Comparison of ENCODE assay signal across 9 cellular contexts in genomic region chr11:13776134-13776815, GRCh38.
A peak's percentile ranks its signal among the peaks of the same experiment; 100 is the strongest.
DNase-seq lines count a peak whose midpoint lies in the region; ATAC-seq and TF ChIP-seq lines count a peak whose summit lies in the region.
"Had no signal": no experiment of that assay in that cellular context is flagged by ENCODE, and none has a peak within 500 bp of the region (broad histone marks: within the 10 kb centered on the region; RNA-seq: fewer than 3 reads in every experiment).

No MANE protein-coding gene starts in this region.

- H3K4me1 ChIP-seq in PC-9 (replicated peaks; ENCODE audit: insufficient read depth), result no peaks in the 10 kb centered on the region

- H3K36me3 ChIP-seq in PC-9 (ENCODE audit: low read depth), result no peaks in the 10 kb centered on the region

- no peaks in the 10 kb centered on the region for H3K4me1 Mint-ChIP-seq in activated naive CD4-positive, alpha-beta T cell treated with anti-CD3 and anti-CD28 coated beads for 36 hours (ENCODE audit: low read depth)
- H3K4me1 Mint-ChIP-seq in stimulated activated effector memory CD8-positive, alpha-beta T cell treated with anti-CD3 and anti-CD28 coated beads, Interleukin-12 subunit alpha, Interleukin-12 subunit beta, amount 100 ng/mL, for 72 hours, result no peaks in the 10 kb centered on the region
- H3K4me1 Mint-ChIP-seq: natural killer cell had no signal

- peak; percentile 68 for DNase-seq in activated naive CD4-positive, alpha-beta T cell treated with anti-CD3 and anti-CD28 coated beads for 36 hours
- no peak for DNase-seq in activated naive CD4-positive, alpha-beta T cell treated with anti-CD3 and anti-CD28 coated beads, Interleukin-2, amount 50 U/mL, for 16 hours
- DNase-seq in PC-9, result peak in 1 of 2 experiments; percentile 21
- DNase-seq in choroid plexus epithelial cell (ENCODE audit: low read depth), result no peak
- no peak for DNase-seq in stimulated activated effector memory CD8-positive, alpha-beta T cell treated with anti-CD3 and anti-CD28 coated beads, Interleukin-12 subunit alpha, Interleukin-12 subunit beta, amount 100 ng/mL, for 72 hours (ENCODE audit: low spot score in 2 of 2)
- DNase-seq in GM13976 (ENCODE audit: low spot score), result no peak
- no peak for DNase-seq in globus pallidus (ENCODE audit: low spot score)
- DNase-seq: natural killer cell had no signal

- in situ Hi-C loops in GM13976 (cut with MboI; ENCODE audit: low sequenced_read_pairs, unreplicated experiment), result loop anchor here (10.0 kb wide), 1 partner anchor 469 kb away; no protein-coding TSS in a partner anchor

- H3K27ac ChIP-seq in PC-9, result no peak overlapping the region

- H3K4me3 Mint-ChIP-seq in activated naive CD4-positive, alpha-beta T cell treated with anti-CD3 and anti-CD28 coated beads for 36 hours, result no peak overlapping the region
- H3K4me3 Mint-ChIP-seq in stimulated activated effector memory CD8-positive, alpha-beta T cell treated with anti-CD3 and anti-CD28 coated beads, Interleukin-12 subunit alpha, Interleukin-12 subunit beta, amount 100 ng/mL, for 72 hours, result no peak overlapping the region
- H3K4me3 Mint-ChIP-seq: natural killer cell had no signal

- intact Hi-C loops in activated naive CD4-positive, alpha-beta T cell treated with anti-CD3 and anti-CD28 coated beads for 36 hours (cut with micrococcal nuclease), result loop anchor here (1.0 to 10.0 kb wide), 5 partner anchors 180 to 1129 kb away; no protein-coding TSS in a partner anchor
- intact Hi-C loops in PC-9 (cut with micrococcal nuclease; ENCODE audit: unreplicated experiment), result loop anchor here (1.0 kb wide), 4 partner anchors 97 to 473 kb away; no protein-coding TSS in a partner anchor

- H3K4me3 ChIP-seq in PC-9 (no peak overlapping the region), choroid plexus epithelial cell (ENCODE audit: low read depth, low read length) (no peak overlapping the region)

- no peaks in the 10 kb centered on the region for H3K9me3 ChIP-seq in PC-9 (ENCODE audit: insufficient read depth, low read depth)

- POLR2A ChIA-PET in PC-9 (lab: Charles Lee; ENCODE audit: unreplicated experiment), result no interaction called here

- no peak overlapping the region for H2AFZ ChIP-seq in PC-9

- H3K27me3 Mint-ChIP-seq in activated naive CD4-positive, alpha-beta T cell treated with anti-CD3 and anti-CD28 coated beads for 36 hours (ENCODE audit: low read depth), result no peaks in the 10 kb centered on the region

- CTCF ChIA-PET in activated naive CD4-positive, alpha-beta T cell treated with anti-CD3 and anti-CD28 coated beads for 36 hours (lab: Charles Lee), result interaction anchor here (0.8 to 2.0 kb wide), 7 partner anchors 9 to 481 kb away, joined by 3 to 5 read pairs (median 3); no protein-coding TSS in a partner anchor
- CTCF ChIA-PET in PC-9 (lab: Charles Lee), result interaction anchor here (0.5 kb wide), 1 partner anchor 32 kb away, joined by 12 read pairs; no protein-coding TSS in a partner anchor

- H3K4me2 ChIP-seq in PC-9, result no peak overlapping the region

- H3K79me2 ChIP-seq in PC-9 (ENCODE audit: low read depth), result no peaks in the 10 kb centered on the region

- H3K27ac Mint-ChIP-seq in activated naive CD4-positive, alpha-beta T cell treated with anti-CD3 and anti-CD28 coated beads for 36 hours, result no peak overlapping the region
- H3K27ac Mint-ChIP-seq in stimulated activated effector memory CD8-positive, alpha-beta T cell treated with anti-CD3 and anti-CD28 coated beads, Interleukin-12 subunit alpha, Interleukin-12 subunit beta, amount 100 ng/mL, for 72 hours, result no peak overlapping the region
- H3K27ac Mint-ChIP-seq: natural killer cell had no signal

- H4K20me1 ChIP-seq in PC-9 (ENCODE audit: insufficient read depth), result no peaks in the 10 kb centered on the region

- H3K36me3 Mint-ChIP-seq in activated naive CD4-positive, alpha-beta T cell treated with anti-CD3 and anti-CD28 coated beads for 36 hours (ENCODE audit: low read depth), result no peaks in the 10 kb centered on the region
- no peaks in the 10 kb centered on the region for H3K36me3 Mint-ChIP-seq in stimulated activated effector memory CD8-positive, alpha-beta T cell treated with anti-CD3 and anti-CD28 coated beads, Interleukin-12 subunit alpha, Interleukin-12 subunit beta, amount 100 ng/mL, for 72 hours
- H3K36me3 Mint-ChIP-seq: natural killer cell had no signal

- no peaks in the 10 kb centered on the region for H3F3A ChIP-seq in PC-9 (ENCODE audit: insufficient read depth, low read depth)

- no peaks in the 10 kb centered on the region for H3K27me3 ChIP-seq in PC-9 (ENCODE audit: insufficient read depth, low read depth)

- H3K9me2 ChIP-seq in PC-9 (ENCODE audit: insufficient read depth), result no peaks in the 10 kb centered on the region

- TF ChIP-seq CTCF in PC-9 (conservative IDR thresholded peaks at IDR 0.05) (peak; percentile 49), choroid plexus epithelial cell (conservative IDR thresholded peaks at IDR 0.05; ENCODE audit: low read depth, low read length) (peak; percentile 14), GM13976 (IDR thresholded peaks at IDR 0.05; ENCODE audit: borderline replicate concordance, control extremely low read depth, extremely low read depth, insufficient read depth, missing control alignments) (no peak)

- peak; percentile 34 for ATAC-seq in stimulated activated effector memory CD8-positive, alpha-beta T cell treated with anti-CD3 and anti-CD28 coated beads, Interleukin-12 subunit alpha, Interleukin-12 subunit beta, amount 100 ng/mL, for 72 hours
- no peak for ATAC-seq in activated CD4-positive, CD25-positive, alpha-beta regulatory T cell treated with anti-CD3 and anti-CD28 coated beads, Interleukin-2, amount 50 U/mL, for 24 hours
- ATAC-seq: natural killer cell had no signal

- no peaks in the 10 kb centered on the region for H3K9me3 Mint-ChIP-seq in activated naive CD4-positive, alpha-beta T cell treated with anti-CD3 and anti-CD28 coated beads for 36 hours
- H3K9me3 Mint-ChIP-seq in stimulated activated effector memory CD8-positive, alpha-beta T cell treated with anti-CD3 and anti-CD28 coated beads, Interleukin-12 subunit alpha, Interleukin-12 subunit beta, amount 100 ng/mL, for 72 hours, result no peaks in the 10 kb centered on the region
- H3K9me3 Mint-ChIP-seq: natural killer cell had no signal

- BruUV-seq in PC-9 (replicated peaks; lab: Mats Ljungman, UMichigan), result no TSS peak
